Comparison of ENCODE assay signal across 9 cellular contexts in the genomic region with DNA sequence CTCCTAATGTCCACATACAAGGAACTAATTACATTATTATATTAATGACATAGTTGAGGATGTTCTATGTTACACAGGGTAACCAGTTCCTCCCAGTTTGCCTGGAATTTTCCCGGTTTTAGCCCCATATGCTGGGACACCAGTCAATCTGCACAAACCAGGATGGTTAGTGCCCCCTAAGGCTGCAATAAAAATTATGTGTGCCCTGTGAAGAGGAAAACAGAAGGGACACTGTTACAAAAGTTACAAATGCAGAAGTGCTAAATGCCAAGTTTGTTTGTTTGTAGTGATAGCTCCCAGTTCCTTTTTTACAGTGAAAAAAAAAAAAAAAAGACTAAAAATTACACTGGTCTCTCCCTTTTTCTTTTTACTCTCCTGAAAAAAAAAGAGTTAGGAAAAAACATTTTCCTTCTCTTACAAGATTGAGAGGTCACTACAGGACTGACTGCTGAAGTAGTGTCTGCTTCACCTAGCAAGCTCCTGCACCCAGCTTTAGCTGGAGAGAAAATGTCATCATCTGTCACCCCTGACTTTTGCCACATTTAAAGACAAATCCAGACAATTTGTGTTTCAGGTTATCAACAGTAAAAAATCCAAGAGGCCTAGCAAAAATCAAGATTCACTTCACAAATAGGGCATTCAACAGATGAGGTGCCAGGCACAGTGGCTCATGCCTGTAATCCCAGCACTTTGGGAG. TPM values are rescaled to one million over a fixed set of nuclear protein-coding genes. Genes with fewer than 3 reads are reported as not detected.
DNase-seq lines count a peak whose midpoint lies in the region; ATAC-seq, FAIRE-seq and TF ChIP-seq lines count a peak whose summit lies in the region.
"Had no signal": no experiment of that assay in that cellular context is flagged by ENCODE, and none has a peak within 500 bp of the region (broad histone marks: within the 10 kb centered on the region; RNA-seq: fewer than 3 reads in every experiment).

No MANE protein-coding gene starts in this region.

- H3K36me3 Mint-ChIP-seq in CD14-positive monocyte, result peaks cover 0 to 7% of the 10 kb centered on the region in 2 donors
- H3K36me3 Mint-ChIP-seq in activated naive CD4-positive, alpha-beta T cell treated with anti-CD3 and anti-CD28 coated beads, Interleukin-2, amount 50 U/mL, for 72 hours, result peaks cover 25 to 29% of the 10 kb centered on the region in 2 donors

- TF ChIP-seq CTCF in CD14-positive monocyte (IDR thresholded peaks at IDR 0.05), result peak; percentile 43
- no peak for TF ChIP-seq CTCF in uterus (IDR thresholded peaks at IDR 0.05)

- DNase-seq in CD14-positive monocyte (ENCODE audit: low spot score) (no peak), uterus (no peak), HTR-8/SVneo (ENCODE audit: insufficient read length, low spot score) (no peak)
- no peak for DNase-seq in activated naive CD4-positive, alpha-beta T cell treated with anti-CD3 and anti-CD28 coated beads, Interleukin-2, amount 50 U/mL, for 72 hours (ENCODE audit: low spot score in 2 of 2)
- DNase-seq: effector CD8-positive, alpha-beta T cell had no signal

- no peak for ATAC-seq in activated naive CD4-positive, alpha-beta T cell treated with anti-CD3 and anti-CD28 coated beads, Interleukin-2, amount 50 U/mL, for 72 hours
- ATAC-seq in HG03432 (IDR thresholded peaks at IDR 0.05; ENCODE audit: unreplicated experiment) (no peak), HG02852 (IDR thresholded peaks at IDR 0.05; ENCODE audit: unreplicated experiment) (no peak)

- H3K27me3 Mint-ChIP-seq in CD14-positive monocyte (ENCODE audit: low read depth in 3 of 3), result peaks cover 0 to 2% (median 0%) of the 10 kb centered on the region in 3 donors

- H3K27me3 ChIP-seq in muscle layer of duodenum (ENCODE audit: low read depth, low read length) (no peaks in the 10 kb centered on the region), uterus (no peaks in the 10 kb centered on the region)

- no peak for FAIRE-seq in HTR-8/SVneo (lab: Jason Lieb, UNC)

- H3K4me1 ChIP-seq in muscle layer of duodenum (ENCODE audit: control insufficient read depth in 1 of 2, insufficient read depth in 2 of 2, low read length in 2 of 2) (peaks cover 6 to 27% of the 10 kb centered on the region in 2 donors), uterus (peaks cover 0 to 3% of the 10 kb centered on the region in 2 donors)

- peak overlapping the region; percentile 91 to 98 (median 96) for H3K27ac Mint-ChIP-seq in CD14-positive monocyte
- H3K27ac Mint-ChIP-seq in activated naive CD4-positive, alpha-beta T cell treated with anti-CD3 and anti-CD28 coated beads, Interleukin-2, amount 50 U/mL, for 72 hours, result peak overlapping the region; percentile 88 to 96

- H3K9me3 ChIP-seq in KOPT-K1 (ENCODE audit: insufficient read depth, low read length, poor library complexity, severe bottlenecking) (no peaks in the 10 kb centered on the region), muscle layer of duodenum (ENCODE audit: control insufficient read depth in 1 of 2, low read length in 2 of 2) (no peaks in the 10 kb centered on the region), uterus (no peaks in the 10 kb centered on the region)

- TF ChIP-seq POLR2A in uterus (IDR thresholded peaks at IDR 0.05), result no peak

- H3K4me1 Mint-ChIP-seq in CD14-positive monocyte, result peaks cover 72% of the 10 kb centered on the region

- intact Hi-C loops in CD14-positive monocyte (cut with micrococcal nuclease) (loop anchor here (2.0 to 5.0 kb wide), 3 partner anchors 49 to 90 kb away; no protein-coding TSS in a partner anchor), uterus (cut with DNase I; ENCODE audit: low total_unique reads) (no loop called here)

- peak overlapping the region; percentile 79 for H3K27ac ChIP-seq in KOPT-K1 (ENCODE audit: low read depth, low read length, poor library complexity, severe bottlenecking)
- H3K27ac ChIP-seq in muscle layer of duodenum (ENCODE audit: low read length), result peak overlapping the region; percentile 26
- peak overlapping the region in 1 of 2 donors; percentile 15 for H3K27ac ChIP-seq in uterus

- peak overlapping the region; percentile 93 to 97 for H3K4me3 Mint-ChIP-seq in CD14-positive monocyte

- H3K36me3 ChIP-seq in KOPT-K1 (ENCODE audit: insufficient read depth, low read length) (no peaks in the 10 kb centered on the region), muscle layer of duodenum (ENCODE audit: control insufficient read depth in 1 of 2, insufficient read depth in 2 of 2, low read length in 2 of 2) (no peaks in the 10 kb centered on the region), uterus (no peaks in the 10 kb centered on the region)

- H3K4me3 ChIP-seq in muscle layer of duodenum (ENCODE audit: low read depth in 1 of 2, low read length in 2 of 2) (no peak overlapping the region), uterus (no peak overlapping the region)

- no peaks in the 10 kb centered on the region for H3K9me3 Mint-ChIP-seq in CD14-positive monocyte
- no peaks in the 10 kb centered on the region for H3K9me3 Mint-ChIP-seq in activated naive CD4-positive, alpha-beta T cell treated with anti-CD3 and anti-CD28 coated beads, Interleukin-2, amount 50 U/mL, for 72 hours

RNA-seq across cellular contexts. Expression of a gene that starts 3.2 kb away (rescaled TPM):
- polyA plus RNA-seq in CD14-positive monocyte, result 10 to 100 TPM; 64.9 to 91.9 TPM
- total RNA-seq in activated naive CD4-positive, alpha-beta T cell treated with anti-CD3 and anti-CD28 coated beads, Interleukin-2, amount 50 U/mL, for 72 hours, result 100 to 1,000 TPM; 103 to 130 TPM
- 10 to 100 TPM; 14.4 to 71.5 (median 23.2) TPM for total RNA-seq in uterus
